ENCODE assay signal across 9 cellular contexts in genomic region chr16:2194166-2194834, GRCh38. TPM values are rescaled to one million over a fixed set of nuclear protein-coding genes. Genes with fewer than 3 reads are reported as not detected.
DNase-seq lines count a peak whose midpoint lies in the region; ATAC-seq and TF ChIP-seq lines count a peak whose summit lies in the region.
"Had no signal": no experiment of that assay in that cellular context is flagged by ENCODE, and none has a peak within 500 bp of the region (broad histone marks: within the 10 kb centered on the region; RNA-seq: fewer than 3 reads in every experiment).

No MANE protein-coding gene starts in this region.

- H3K27me3 Mint-ChIP-seq in activated CD8-positive, alpha-beta T cell treated with anti-CD3 and anti-CD28 coated beads, Interleukin-2, amount 10 ng/mL, durations not matched to agents 7 days and 5 days (ENCODE audit: low read depth): peaks cover 40% of the 10 kb centered on the region
- H3K27me3 Mint-ChIP-seq in mesothelial cell of epicardium (ENCODE audit: low read depth): peaks cover 33% of the 10 kb centered on the region

- H3K9me3 ChIP-seq in right cardiac atrium (ENCODE audit: control insufficient read depth, low read length) (no peaks in the 10 kb centered on the region), testis (no peaks in the 10 kb centered on the region)
- H3K9me3 ChIP-seq: gastroesophageal sphincter had no signal

- 68% methylated on average over 16 of the region's 16 CpGs for WGBS in right cardiac atrium
- WGBS in testis, 2 donors: 50 to 60% methylated on average over 12 to 16 of the region's 16 CpGs

- no peaks in the 10 kb centered on the region for H3K36me3 Mint-ChIP-seq in activated CD8-positive, alpha-beta T cell treated with anti-CD3 and anti-CD28 coated beads, Interleukin-2, amount 10 ng/mL, durations not matched to agents 7 days and 5 days (ENCODE audit: low read depth)
- H3K36me3 Mint-ChIP-seq in mesothelial cell of epicardium: no peaks in the 10 kb centered on the region

- peak; percentile 7 for ATAC-seq in activated CD8-positive, alpha-beta T cell treated with anti-CD3 and anti-CD28 coated beads, Interleukin-2, amount 10 ng/mL, durations not matched to agents 7 days and 5 days
- ATAC-seq in right cardiac atrium (no peak), GM21619 (IDR thresholded peaks at IDR 0.05; ENCODE audit: unreplicated experiment) (no peak)

- H3K4me1 ChIP-seq in right cardiac atrium (ENCODE audit: control insufficient read depth, insufficient read depth, low read length): no peaks in the 10 kb centered on the region
- H3K4me1 ChIP-seq in testis: peaks cover 9% of the 10 kb centered on the region

- DNase-seq in NCI-H1436 (lab: John Stamatoyannopoulos, UW) (peak; percentile 19), NCI-H1436 treated with DMSO at 0.1 percent for 48 hours (lab: John Stamatoyannopoulos, UW) (no peak), HT1080 (ENCODE audit: low read depth) (peak; percentile 62), mesothelial cell of epicardium (ENCODE audit: low spot score in 2 of 2, unreplicated experiment in 2 of 2) (no peak), right cardiac atrium (no peak), testis (no peak)
- peak; percentile 56 for DNase-seq in activated CD8-positive, alpha-beta T cell treated with anti-CD3 and anti-CD28 coated beads, Interleukin-2, amount 10 ng/mL, durations not matched to agents 7 days and 5 days

- intact Hi-C loops in right cardiac atrium (cut with DNase I) (no loop called here), testis (cut with DNase I; ENCODE audit: low total_unique reads) (no loop called here)

- peaks cover 3% of the 10 kb centered on the region for H3K4me1 Mint-ChIP-seq in activated CD8-positive, alpha-beta T cell treated with anti-CD3 and anti-CD28 coated beads, Interleukin-2, amount 10 ng/mL, durations not matched to agents 7 days and 5 days (ENCODE audit: low read depth)
- H3K4me1 Mint-ChIP-seq in mesothelial cell of epicardium: peaks cover 10% of the 10 kb centered on the region

- POLR2A ChIA-PET in activated CD8-positive, alpha-beta T cell treated with anti-CD3 and anti-CD28 coated beads, Interleukin-2, amount 10 ng/mL, durations not matched to agents 7 days and 5 days (lab: Charles Lee): interaction anchor here (0.6 to 1.0 kb wide), 3 partner anchors 39 to 510 kb away, joined by 3 to 5 read pairs (median 4); partner anchors contain the start of genes ECI1 and TRAF7

- H3K27ac ChIP-seq in right cardiac atrium (ENCODE audit: low read length) (no peak overlapping the region), testis (no peak overlapping the region)
- H3K27ac ChIP-seq: gastroesophageal sphincter had no signal

- H3K4me3 ChIP-seq in right cardiac atrium (ENCODE audit: low read length) (no peak overlapping the region), testis (no peak overlapping the region)
- H3K4me3 ChIP-seq: gastroesophageal sphincter had no signal

- TF ChIP-seq POLR2A in testis (IDR thresholded peaks at IDR 0.05): no peak

- H3K27ac Mint-ChIP-seq in activated CD8-positive, alpha-beta T cell treated with anti-CD3 and anti-CD28 coated beads, Interleukin-2, amount 10 ng/mL, durations not matched to agents 7 days and 5 days: no peak overlapping the region
- no peak overlapping the region for H3K27ac Mint-ChIP-seq in mesothelial cell of epicardium

- no peak overlapping the region for H3K4me3 Mint-ChIP-seq in activated CD8-positive, alpha-beta T cell treated with anti-CD3 and anti-CD28 coated beads, Interleukin-2, amount 10 ng/mL, durations not matched to agents 7 days and 5 days
- H3K4me3 Mint-ChIP-seq in mesothelial cell of epicardium: peak overlapping the region; percentile 61

- no peaks in the 10 kb centered on the region for H3K27me3 ChIP-seq in right cardiac atrium (ENCODE audit: control insufficient read depth, insufficient read depth)
- H3K27me3 ChIP-seq in testis: no peaks in the 10 kb centered on the region

- H3K36me3 ChIP-seq in testis (ENCODE audit: low read depth, missing control alignments): no peaks in the 10 kb centered on the region
- H3K36me3 ChIP-seq: gastroesophageal sphincter had no signal

- TF ChIP-seq CTCF in mesothelial cell of epicardium (IDR thresholded peaks at IDR 0.05; ENCODE audit: unreplicated experiment) (no peak), testis (IDR thresholded peaks at IDR 0.05) (no peak)

- CTCF ChIA-PET in activated CD8-positive, alpha-beta T cell treated with anti-CD3 and anti-CD28 coated beads, Interleukin-2, amount 10 ng/mL, durations not matched to agents 7 days and 5 days (lab: Charles Lee): interaction anchor here (0.7 to 2.7 kb wide), 11 partner anchors 9 to 306 kb away, joined by 3 to 20 read pairs (median 4); partner anchors contain the start of genes CCNF, ECI1, PGP and TRAF7

- H3K9me3 Mint-ChIP-seq in activated CD8-positive, alpha-beta T cell treated with anti-CD3 and anti-CD28 coated beads, Interleukin-2, amount 10 ng/mL, durations not matched to agents 7 days and 5 days (ENCODE audit: insufficient read depth): no peaks in the 10 kb centered on the region
- no peaks in the 10 kb centered on the region for H3K9me3 Mint-ChIP-seq in mesothelial cell of epicardium

RNA-seq across cellular contexts. Expression of gene CASKIN1, which starts 2.1 kb away (rescaled TPM):
- total RNA-seq in HT1080 (2014; rRNA removed; shearing (Covaris generic)): 0.10 and 1.2 TPM in 2 replicates
- polyA plus RNA-seq in HT1080 (2015; cell fraction: cytosol; rRNA removed): 0.09 and 0.12 TPM in 2 replicates
- 0.48 and 2.0 TPM in 2 replicates for polyA plus RNA-seq in HT1080 (2015; cell fraction: nucleus; rRNA removed)
- total RNA-seq in activated CD8-positive, alpha-beta T cell treated with anti-CD3 and anti-CD28 coated beads, Interleukin-2, amount 10 ng/mL, durations not matched to agents 7 days and 5 days: under 1 TPM; 0.05 to 0.63 TPM
- 8.9 to 9.8 TPM (median 9.8 TPM) in 3 replicates for total RNA-seq in mesothelial cell of epicardium
- total RNA-seq in right cardiac atrium: 10 to 100 TPM in 3 of 4 donors, 1 to 10 TPM in 1; 9.3 to 26.5 (median 12.3) TPM
- polyA plus RNA-seq in right cardiac atrium: 9.7 TPM
- 100 to 1,000 TPM in 1 of 2 donors, 1 to 10 TPM in 1; 6.4 to 159 TPM for total RNA-seq in testis
- 2.1 TPM for polyA plus RNA-seq in testis (ENCODE audit: insufficient read depth, low read depth, low replicate concordance)

RNA-seq across cellular contexts. Expression of gene MLST8, which starts 11.0 kb away (rescaled TPM):
- 50.0 and 69.1 TPM in 2 replicates for total RNA-seq in HT1080 (2014; rRNA removed; shearing (Covaris generic))
- 89.7 and 112 TPM in 2 replicates for polyA plus RNA-seq in HT1080 (2015; cell fraction: cytosol; rRNA removed)
- 83.0 and 83.6 TPM in 2 replicates for polyA plus RNA-seq in HT1080 (2015; cell fraction: nucleus; rRNA removed)
- 10 to 100 TPM; 34.5 to 37.8 TPM for total RNA-seq in activated CD8-positive, alpha-beta T cell treated with anti-CD3 and anti-CD28 coated beads, Interleukin-2, amount 10 ng/mL, durations not matched to agents 7 days and 5 days
- 45.9 to 49.0 TPM (median 47.2 TPM) in 3 replicates for total RNA-seq in mesothelial cell of epicardium
- 10 to 100 TPM; 24.2 to 29.3 (median 27.0) TPM for total RNA-seq in right cardiac atrium
- polyA plus RNA-seq in right cardiac atrium: 33.3 TPM
- total RNA-seq in testis: 100 to 1,000 TPM in 1 of 2 donors, 10 to 100 TPM in 1; 95.4 to 113 TPM
- 89.0 TPM for polyA plus RNA-seq in testis (ENCODE audit: insufficient read depth, low read depth, low replicate concordance)

RNA-seq across cellular contexts. Expression of gene BRICD5, which starts 16.4 kb away (rescaled TPM):
- total RNA-seq in HT1080 (2014; rRNA removed; shearing (Covaris generic)): 2.0 and 7.3 TPM in 2 replicates
- polyA plus RNA-seq in HT1080 (2015; cell fraction: cytosol; rRNA removed): 0.33 and 0.59 TPM in 2 replicates
- polyA plus RNA-seq in HT1080 (2015; cell fraction: nucleus; rRNA removed): 9.2 and 12.6 TPM in 2 replicates
- total RNA-seq in activated CD8-positive, alpha-beta T cell treated with anti-CD3 and anti-CD28 coated beads, Interleukin-2, amount 10 ng/mL, durations not matched to agents 7 days and 5 days: 10 to 100 TPM; 14.8 to 15.0 TPM
- total RNA-seq in mesothelial cell of epicardium (11.9 to 14.4 TPM (median 13.0 TPM) in 3 replicates), right cardiac atrium (10 to 100 TPM in 1 of 4 donors, 1 to 10 TPM in 3; 6.8 to 11.0 (median 7.9) TPM), testis (10 to 100 TPM; 37.8 to 66.5 TPM)
- polyA plus RNA-seq in right cardiac atrium (3.4 TPM), testis (ENCODE audit: insufficient read depth, low read depth, low replicate concordance) (25.1 TPM)

RNA-seq across cellular contexts. Expression of gene PGP, which starts 20.3 kb away (rescaled TPM):
- total RNA-seq in HT1080 (2014; rRNA removed; shearing (Covaris generic)): 40.0 and 50.1 TPM in 2 replicates
- 15.6 and 20.8 TPM in 2 replicates for polyA plus RNA-seq in HT1080 (2015; cell fraction: cytosol; rRNA removed)
- polyA plus RNA-seq in HT1080 (2015; cell fraction: nucleus; rRNA removed): 29.6 and 33.8 TPM in 2 replicates
- 10 to 100 TPM; 28.5 to 29.0 TPM for total RNA-seq in activated CD8-positive, alpha-beta T cell treated with anti-CD3 and anti-CD28 coated beads, Interleukin-2, amount 10 ng/mL, durations not matched to agents 7 days and 5 days
- 15.2 to 17.9 TPM (median 16.8 TPM) in 3 replicates for total RNA-seq in mesothelial cell of epicardium
- total RNA-seq in right cardiac atrium: 10 to 100 TPM; 20.2 to 24.8 (median 21.5) TPM
- 19.3 TPM for polyA plus RNA-seq in right cardiac atrium
- total RNA-seq in testis: 100 to 1,000 TPM in 1 of 2 donors, 10 to 100 TPM in 1; 50.0 to 118 TPM
- 56.3 TPM for polyA plus RNA-seq in testis (ENCODE audit: insufficient read depth, low read depth, low replicate concordance)

RNA-seq across cellular contexts. Expression of gene E4F1, which starts 29.1 kb away (rescaled TPM):
- 37.4 and 41.2 TPM in 2 replicates for total RNA-seq in HT1080 (2014; rRNA removed; shearing (Covaris generic))
- 14.7 and 16.2 TPM in 2 replicates for polyA plus RNA-seq in HT1080 (2015; cell fraction: cytosol; rRNA removed)
- polyA plus RNA-seq in HT1080 (2015; cell fraction: nucleus; rRNA removed): 78.3 and 78.5 TPM in 2 replicates
- 10 to 100 TPM; 33.8 to 34.3 TPM for total RNA-seq in activated CD8-positive, alpha-beta T cell treated with anti-CD3 and anti-CD28 coated beads, Interleukin-2, amount 10 ng/mL, durations not matched to agents 7 days and 5 days
- total RNA-seq in mesothelial cell of epicardium (29.3 to 36.3 TPM (median 33.0 TPM) in 3 replicates), right cardiac atrium (10 to 100 TPM; 11.8 to 16.1 (median 14.2) TPM), testis (10 to 100 TPM; 57.4 to 69.4 TPM)
- polyA plus RNA-seq in right cardiac atrium (13.7 TPM), testis (ENCODE audit: insufficient read depth, low read depth, low replicate concordance) (20.0 TPM)

Comparison
In these comparisons a context has a peak if more than half of its experiments do, and no peak if none do; other contexts are left out.
1. DNase-seq: peak in NCI-H1436 (single experiment), HT1080 (single experiment) and activated CD8-positive, alpha-beta T cell treated with anti-CD3 and anti-CD28 coated beads, Interleukin-2, amount 10 ng/mL, durations not matched to agents 7 days and 5 days (single experiment); none in NCI-H1436 treated with DMSO at 0.1 percent for 48 hours (single experiment), mesothelial cell of epicardium (0 of 2), right cardiac atrium (0 of 3) and testis (single experiment).